1 cellular context compared by ENCODE assay signal in the genomic region with DNA sequence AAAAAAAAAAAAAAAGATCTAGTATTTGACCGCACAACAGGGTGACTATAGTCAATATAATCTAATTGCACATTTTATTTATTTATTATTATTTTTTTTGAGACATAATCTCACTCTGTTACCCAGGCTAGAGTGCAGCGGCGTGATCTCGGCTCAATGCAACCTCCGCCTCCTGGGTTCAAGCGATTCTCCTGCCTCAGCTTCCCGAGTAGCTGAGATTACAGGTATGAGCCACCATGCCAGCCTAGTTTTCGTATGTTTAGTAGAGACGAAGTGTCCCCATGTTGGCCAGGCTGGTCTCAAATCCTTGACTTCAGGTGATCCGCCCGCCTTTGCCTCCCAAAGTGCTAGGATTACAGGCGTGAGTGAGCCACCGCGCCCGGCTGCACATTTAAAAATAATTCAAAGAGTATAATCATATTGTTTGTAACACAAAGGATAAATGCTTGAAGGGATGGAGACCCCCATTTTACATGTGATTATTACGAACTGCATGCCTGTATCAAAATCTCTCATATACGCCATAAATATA.
TF ChIP-seq lines count a peak whose summit lies in the region.

No MANE protein-coding gene starts in this region.

TF ChIP-seq in HepG2, 621 proteins besides CTCF, POLR2A, EP300 and RAD21:
- TF ChIP-seq CBX1 (IDR thresholded peaks at IDR 0.05; ENCODE audit: low read depth) (no peak), ZBTB38 (CRISPR knock-in tag; IDR thresholded peaks at IDR 0.05) (peak; percentile 69; the same call in 1 of the 2 replicates), CEBPB (IDR thresholded peaks at IDR 0.05; ENCODE audit: borderline replicate concordance, low read depth, low read length) (no peak)
TF ChIP-seq in HepG2: peak in this region for 1.
